1 cellular context compared by ENCODE assay signal in the genomic region with DNA sequence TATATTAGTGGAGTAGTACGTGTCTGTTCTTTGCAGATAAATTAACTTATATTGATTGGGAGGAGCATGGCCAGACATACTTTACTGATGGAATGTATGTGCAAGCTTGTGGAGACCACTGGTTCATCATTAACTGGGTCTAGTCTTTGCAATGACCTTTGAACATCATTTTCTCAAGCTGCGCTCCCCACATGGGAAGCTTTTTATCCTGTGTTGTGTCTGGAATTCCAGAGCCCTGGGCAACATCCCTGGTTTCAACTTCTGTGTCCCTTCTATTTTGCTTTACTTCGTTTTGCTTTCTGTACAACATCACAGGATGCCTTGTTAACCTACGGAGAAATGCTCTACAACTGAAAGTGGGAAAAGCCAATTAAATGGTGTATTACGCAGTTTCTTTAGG.
TF ChIP-seq lines count a peak whose summit lies in the region.

No MANE protein-coding gene starts in this region.

TF ChIP-seq in HepG2, 621 proteins besides CTCF, POLR2A, EP300 and RAD21 (continued from another document and continues in another):
- TF ChIP-seq, protein P1, sequence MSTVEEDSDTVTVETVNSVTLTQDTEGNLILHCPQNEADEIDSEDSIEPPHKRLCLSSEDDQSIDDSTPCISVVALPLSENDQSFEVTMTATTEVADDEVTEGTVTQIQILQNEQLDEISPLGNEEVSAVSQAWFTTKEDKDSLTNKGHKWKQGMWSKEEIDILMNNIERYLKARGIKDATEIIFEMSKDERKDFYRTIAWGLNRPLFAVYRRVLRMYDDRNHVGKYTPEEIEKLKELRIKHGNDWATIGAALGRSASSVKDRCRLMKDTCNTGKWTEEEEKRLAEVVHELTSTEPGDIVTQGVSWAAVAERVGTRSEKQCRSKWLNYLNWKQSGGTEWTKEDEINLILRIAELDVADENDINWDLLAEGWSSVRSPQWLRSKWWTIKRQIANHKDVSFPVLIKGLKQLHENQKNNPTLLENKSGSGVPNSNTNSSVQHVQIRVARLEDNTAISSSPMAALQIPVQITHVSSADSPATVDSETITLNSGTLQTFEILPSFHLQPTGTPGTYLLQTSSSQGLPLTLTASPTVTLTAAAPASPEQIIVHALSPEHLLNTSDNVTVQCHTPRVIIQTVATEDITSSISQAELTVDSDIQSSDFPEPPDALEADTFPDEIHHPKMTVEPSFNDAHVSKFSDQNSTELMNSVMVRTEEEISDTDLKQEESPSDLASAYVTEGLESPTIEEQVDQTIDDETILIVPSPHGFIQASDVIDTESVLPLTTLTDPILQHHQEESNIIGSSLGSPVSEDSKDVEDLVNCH (CRISPR knock-in tag; IDR thresholded peaks at IDR 0.05) = no peak
- no peak for TF ChIP-seq TAF1 (CRISPR knock-in tag; IDR thresholded peaks at IDR 0.05)
- TF ChIP-seq IRF9 (CRISPR knock-in tag; IDR thresholded peaks at IDR 0.05; ENCODE audit: borderline replicate concordance) = no peak
- TF ChIP-seq ZNF615 (CRISPR knock-in tag; IDR thresholded peaks at IDR 0.05; ENCODE audit: borderline replicate concordance) = no peak
- 0 out of 2 replicates have a peak, but pooled peaks have one; percentile 24 for TF ChIP-seq KAT2B (IDR thresholded peaks at IDR 0.05; ENCODE audit: borderline replicate concordance, low read depth, low read length)
- TF ChIP-seq ZBTB3 (CRISPR knock-in tag; IDR thresholded peaks at IDR 0.05; ENCODE audit: borderline replicate concordance, low read depth) = no peak
- 0 out of 2 replicates have a peak, but pooled peaks have one; percentile 32 for TF ChIP-seq MBD4 (IDR thresholded peaks at IDR 0.05; ENCODE audit: borderline replicate concordance, low read length)
- 0 out of 2 replicates have a peak, but pooled peaks have one; percentile 46 for TF ChIP-seq FOXP1 (IDR thresholded peaks at IDR 0.05)
- TF ChIP-seq FOXP1 (CRISPR knock-in tag; IDR thresholded peaks at IDR 0.05) = peak; percentile 66
- TF ChIP-seq ATF2 (CRISPR knock-in tag; IDR thresholded peaks at IDR 0.05) = 0 out of 2 replicates have a peak, but pooled peaks have one; percentile 47
- no peak for TF ChIP-seq KDM5B (CRISPR knock-in tag; IDR thresholded peaks at IDR 0.05; ENCODE audit: borderline replicate concordance)
- 0 out of 2 replicates have a peak, but pooled peaks have one; percentile 51 for TF ChIP-seq NFKBIZ (CRISPR knock-in tag; IDR thresholded peaks at IDR 0.05)
- TF ChIP-seq ARID3A (IDR thresholded peaks at IDR 0.05; ENCODE audit: low read depth, low read length) = peak; percentile 91
- peak; percentile 80 for TF ChIP-seq MEF2D (CRISPR knock-in tag; IDR thresholded peaks at IDR 0.05)
- TF ChIP-seq, protein P2, sequence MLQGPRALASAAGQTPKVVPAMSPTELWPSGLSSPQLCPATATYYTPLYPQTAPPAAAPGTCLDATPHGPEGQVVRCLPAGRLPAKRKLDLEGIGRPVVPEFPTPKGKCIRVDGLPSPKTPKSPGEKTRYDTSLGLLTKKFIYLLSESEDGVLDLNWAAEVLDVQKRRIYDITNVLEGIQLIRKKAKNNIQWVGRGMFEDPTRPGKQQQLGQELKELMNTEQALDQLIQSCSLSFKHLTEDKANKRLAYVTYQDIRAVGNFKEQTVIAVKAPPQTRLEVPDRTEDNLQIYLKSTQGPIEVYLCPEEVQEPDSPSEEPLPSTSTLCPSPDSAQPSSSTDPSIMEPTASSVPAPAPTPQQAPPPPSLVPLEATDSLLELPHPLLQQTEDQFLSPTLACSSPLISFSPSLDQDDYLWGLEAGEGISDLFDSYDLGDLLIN (CRISPR knock-in tag; IDR thresholded peaks at IDR 0.05; ENCODE audit: borderline replicate concordance) = no peak
- no peak for TF ChIP-seq SOX13 (IDR thresholded peaks at IDR 0.05)
- peak in 1 of 2 experiments; percentile 75; a peak in 2 of 4 replicates for TF ChIP-seq SOX13 (CRISPR knock-in tag; conservative IDR thresholded peaks at IDR 0.05 in 1 of 2, IDR thresholded peaks at IDR 0.05 in 1 of 2)
- no peak for TF ChIP-seq ESRRA (CRISPR knock-in tag; IDR thresholded peaks at IDR 0.05; ENCODE audit: low read depth)
- TF ChIP-seq ZNF775 (CRISPR knock-in tag; IDR thresholded peaks at IDR 0.05; ENCODE audit: borderline replicate concordance) = peak; percentile 34; the same call in 1 of the 2 replicates
- TF ChIP-seq ZNF260 (CRISPR knock-in tag; IDR thresholded peaks at IDR 0.05; ENCODE audit: borderline replicate concordance, low read depth) = no peak
- no peak for TF ChIP-seq MED13 (CRISPR knock-in tag; IDR thresholded peaks at IDR 0.05)
- TF ChIP-seq, protein P3, sequence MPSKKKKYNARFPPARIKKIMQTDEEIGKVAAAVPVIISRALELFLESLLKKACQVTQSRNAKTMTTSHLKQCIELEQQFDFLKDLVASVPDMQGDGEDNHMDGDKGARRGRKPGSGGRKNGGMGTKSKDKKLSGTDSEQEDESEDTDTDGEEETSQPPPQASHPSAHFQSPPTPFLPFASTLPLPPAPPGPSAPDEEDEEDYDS (CRISPR knock-in tag; IDR thresholded peaks at IDR 0.05) = peak; percentile 54; the same call in 1 of the 2 replicates
- no peak for TF ChIP-seq CENPX (CRISPR knock-in tag; IDR thresholded peaks at IDR 0.05)
- no peak for TF ChIP-seq SP1 (IDR thresholded peaks at IDR 0.05)
- TF ChIP-seq SP1 (CRISPR knock-in tag; IDR thresholded peaks at IDR 0.05) = no peak
- TF ChIP-seq HNRNPL (IDR thresholded peaks at IDR 0.05; ENCODE audit: low read depth, low read length) = no peak
- TF ChIP-seq ZNF503 (CRISPR knock-in tag; IDR thresholded peaks at IDR 0.05) = peak; percentile 64; the same call in 1 of the 2 replicates
- TF ChIP-seq ZNF709 (CRISPR knock-in tag; IDR thresholded peaks at IDR 0.05) = 0 out of 2 replicates have a peak, but pooled peaks have one; percentile 9
- TF ChIP-seq ZNF549 (CRISPR knock-in tag; IDR thresholded peaks at IDR 0.05) = no peak
- no peak for TF ChIP-seq BRD4 (CRISPR knock-in tag; IDR thresholded peaks at IDR 0.05)
- peak; percentile 29; the same call in 1 of the 2 replicates for TF ChIP-seq ZNF607 (CRISPR knock-in tag; IDR thresholded peaks at IDR 0.05; ENCODE audit: borderline replicate concordance)
- no peak for TF ChIP-seq NR0B2 (CRISPR knock-in tag; IDR thresholded peaks at IDR 0.05)
- TF ChIP-seq PAWR (CRISPR knock-in tag; IDR thresholded peaks at IDR 0.05; ENCODE audit: borderline replicate concordance) = no peak
- no peak for TF ChIP-seq ZNF446 (CRISPR knock-in tag; IDR thresholded peaks at IDR 0.05)
- peak; percentile 77; the same call in 1 of the 2 replicates for TF ChIP-seq MIER3 (CRISPR knock-in tag; IDR thresholded peaks at IDR 0.05; ENCODE audit: borderline replicate concordance)
- TF ChIP-seq, protein P4, sequence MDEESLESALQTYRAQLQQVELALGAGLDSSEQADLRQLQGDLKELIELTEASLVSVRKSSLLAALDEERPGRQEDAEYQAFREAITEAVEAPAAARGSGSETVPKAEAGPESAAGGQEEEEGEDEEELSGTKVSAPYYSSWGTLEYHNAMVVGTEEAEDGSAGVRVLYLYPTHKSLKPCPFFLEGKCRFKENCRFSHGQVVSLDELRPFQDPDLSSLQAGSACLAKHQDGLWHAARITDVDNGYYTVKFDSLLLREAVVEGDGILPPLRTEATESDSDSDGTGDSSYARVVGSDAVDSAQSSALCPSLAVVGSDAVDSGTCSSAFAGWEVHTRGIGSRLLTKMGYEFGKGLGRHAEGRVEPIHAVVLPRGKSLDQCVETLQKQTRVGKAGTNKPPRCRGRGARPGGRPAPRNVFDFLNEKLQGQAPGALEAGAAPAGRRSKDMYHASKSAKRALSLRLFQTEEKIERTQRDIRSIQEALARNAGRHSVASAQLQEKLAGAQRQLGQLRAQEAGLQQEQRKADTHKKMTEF (CRISPR knock-in tag; IDR thresholded peaks at IDR 0.05) = peak; percentile 68; the same call in 1 of the 2 replicates
- TF ChIP-seq DBP (CRISPR knock-in tag; IDR thresholded peaks at IDR 0.05; ENCODE audit: not compliant biosample characterization) = no peak
- TF ChIP-seq, protein P5, sequence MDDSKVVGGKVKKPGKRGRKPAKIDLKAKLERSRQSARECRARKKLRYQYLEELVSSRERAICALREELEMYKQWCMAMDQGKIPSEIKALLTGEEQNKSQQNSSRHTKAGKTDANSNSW (CRISPR knock-in tag; IDR thresholded peaks at IDR 0.05; ENCODE audit: borderline replicate concordance) = no peak
- peak; percentile 78 for TF ChIP-seq ASH2L (IDR thresholded peaks at IDR 0.05; ENCODE audit: insufficient read length, low read depth, low read length)
- TF ChIP-seq NR2F6 (IDR thresholded peaks at IDR 0.05) = 0 out of 2 replicates have a peak, but pooled peaks have one; percentile 9
- TF ChIP-seq NR2F6 (CRISPR knock-in tag; IDR thresholded peaks at IDR 0.05) = peak; percentile 57; the same call in 1 of the 2 replicates
- no peak for TF ChIP-seq MTF2 (CRISPR knock-in tag; IDR thresholded peaks at IDR 0.05; ENCODE audit: borderline replicate concordance)
- no peak for TF ChIP-seq MEIS1 (CRISPR knock-in tag; IDR thresholded peaks at IDR 0.05; ENCODE audit: borderline replicate concordance)
- no peak for TF ChIP-seq RFX1 (IDR thresholded peaks at IDR 0.05)
- TF ChIP-seq IKZF1 (IDR thresholded peaks at IDR 0.05) = no peak
- TF ChIP-seq ELF4 (CRISPR knock-in tag; IDR thresholded peaks at IDR 0.05; ENCODE audit: borderline replicate concordance) = no peak
- TF ChIP-seq POGZ (CRISPR knock-in tag; IDR thresholded peaks at IDR 0.05) = no peak; the same call in 1 of the 2 replicates
- TF ChIP-seq SMYD3 (CRISPR knock-in tag; IDR thresholded peaks at IDR 0.05) = no peak
- peak; percentile 34; the same call in 1 of the 2 replicates for TF ChIP-seq SALL2 (CRISPR knock-in tag; IDR thresholded peaks at IDR 0.05)
- no peak for TF ChIP-seq ZNF382 (CRISPR knock-in tag; IDR thresholded peaks at IDR 0.05; ENCODE audit: borderline replicate concordance)
- no peak for TF ChIP-seq FOXO4 (CRISPR knock-in tag; conservative IDR thresholded peaks at IDR 0.05)
